Comparison of ENCODE assay signal across 17 cellular contexts in the genomic region with DNA sequence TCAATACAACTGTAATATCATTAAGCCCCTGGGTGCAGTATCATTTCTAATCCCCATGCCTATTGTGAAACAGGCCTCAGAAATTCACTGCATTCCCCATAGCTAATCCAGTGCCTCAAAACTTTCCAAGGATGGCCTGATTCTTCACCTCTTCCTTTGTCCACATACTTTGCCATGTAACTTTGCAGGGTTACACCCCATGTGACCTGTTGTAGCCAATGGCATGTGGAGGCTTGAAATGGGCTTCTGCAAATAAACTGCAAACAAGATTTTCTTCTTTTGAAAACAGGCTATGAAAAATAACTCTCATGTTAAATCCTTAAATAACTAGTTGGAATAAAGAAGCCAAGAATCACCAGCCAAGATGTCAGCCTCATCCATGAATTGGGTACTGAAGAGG.
DNase-seq lines count a peak whose midpoint lies in the region; ATAC-seq and TF ChIP-seq lines count a peak whose summit lies in the region.
"Had no signal": no experiment of that assay in that cellular context is flagged by ENCODE, and none has a peak within 500 bp of the region (broad histone marks: within the 10 kb centered on the region; RNA-seq: fewer than 3 reads in every experiment).

No MANE protein-coding gene starts in this region.

- no peak for ATAC-seq in stimulated activated naive CD8-positive, alpha-beta T cell treated with anti-CD3 and anti-CD28 coated beads, Interleukin-15, Interleukin-2, amounts not matched to agents 100 U/mL and 50 U/mL, for 24 hours
- no peak for ATAC-seq in GM18861 (IDR thresholded peaks at IDR 0.05; ENCODE audit: unreplicated experiment)
- ATAC-seq: A549; CD8-positive, alpha-beta T cell had no signal

- TF ChIP-seq RAD21 in Ishikawa (IDR thresholded peaks at IDR 0.05; ENCODE audit: low read depth): no peak

- no peak for TF ChIP-seq EP300 in Ishikawa (IDR thresholded peaks at IDR 0.05; ENCODE audit: borderline replicate concordance)

- DNase-seq in AG08395 (ENCODE audit: low spot score) (peak; percentile 3), amniotic epithelial cell (ENCODE audit: low read depth) (peak; percentile 8), iris pigment epithelial cell (ENCODE audit: low read depth) (peak; percentile 9), cerebellar nuclear complex (lab: John Stamatoyannopoulos, UW) (no peak), NCI-H146 (lab: John Stamatoyannopoulos, UW) (no peak)
- DNase-seq in stimulated activated naive CD8-positive, alpha-beta T cell treated with anti-CD3 and anti-CD28 coated beads, Interleukin-15, Interleukin-2, amounts not matched to agents 100 U/mL and 50 U/mL, for 24 hours: no peak
- DNase-seq: CD8-positive, alpha-beta T cell; COR-L47; DMS 273 treated with DMSO at 0.1 percent for 48 hours; DMS53; DND-41; EL; IMR-90; KG1 had no signal

TF ChIP-seq in Ishikawa, 13 proteins besides CTCF, POLR2A, EP300 and RAD21:
- TF ChIP-seq MAX (IDR thresholded peaks at IDR 0.05): no peak
- TF ChIP-seq USF1 (IDR thresholded peaks at IDR 0.05): peak; percentile 52
- TF ChIP-seq NFIC (IDR thresholded peaks at IDR 0.05): no peak
- TF ChIP-seq TEAD4 (IDR thresholded peaks at IDR 0.05): no peak
- no peak for TF ChIP-seq ZBTB7A (IDR thresholded peaks at IDR 0.05; ENCODE audit: low read depth)
- TF ChIP-seq, protein P1, sequence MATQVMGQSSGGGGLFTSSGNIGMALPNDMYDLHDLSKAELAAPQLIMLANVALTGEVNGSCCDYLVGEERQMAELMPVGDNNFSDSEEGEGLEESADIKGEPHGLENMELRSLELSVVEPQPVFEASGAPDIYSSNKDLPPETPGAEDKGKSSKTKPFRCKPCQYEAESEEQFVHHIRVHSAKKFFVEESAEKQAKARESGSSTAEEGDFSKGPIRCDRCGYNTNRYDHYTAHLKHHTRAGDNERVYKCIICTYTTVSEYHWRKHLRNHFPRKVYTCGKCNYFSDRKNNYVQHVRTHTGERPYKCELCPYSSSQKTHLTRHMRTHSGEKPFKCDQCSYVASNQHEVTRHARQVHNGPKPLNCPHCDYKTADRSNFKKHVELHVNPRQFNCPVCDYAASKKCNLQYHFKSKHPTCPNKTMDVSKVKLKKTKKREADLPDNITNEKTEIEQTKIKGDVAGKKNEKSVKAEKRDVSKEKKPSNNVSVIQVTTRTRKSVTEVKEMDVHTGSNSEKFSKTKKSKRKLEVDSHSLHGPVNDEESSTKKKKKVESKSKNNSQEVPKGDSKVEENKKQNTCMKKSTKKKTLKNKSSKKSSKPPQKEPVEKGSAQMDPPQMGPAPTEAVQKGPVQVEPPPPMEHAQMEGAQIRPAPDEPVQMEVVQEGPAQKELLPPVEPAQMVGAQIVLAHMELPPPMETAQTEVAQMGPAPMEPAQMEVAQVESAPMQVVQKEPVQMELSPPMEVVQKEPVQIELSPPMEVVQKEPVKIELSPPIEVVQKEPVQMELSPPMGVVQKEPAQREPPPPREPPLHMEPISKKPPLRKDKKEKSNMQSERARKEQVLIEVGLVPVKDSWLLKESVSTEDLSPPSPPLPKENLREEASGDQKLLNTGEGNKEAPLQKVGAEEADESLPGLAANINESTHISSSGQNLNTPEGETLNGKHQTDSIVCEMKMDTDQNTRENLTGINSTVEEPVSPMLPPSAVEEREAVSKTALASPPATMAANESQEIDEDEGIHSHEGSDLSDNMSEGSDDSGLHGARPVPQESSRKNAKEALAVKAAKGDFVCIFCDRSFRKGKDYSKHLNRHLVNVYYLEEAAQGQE (IDR thresholded peaks at IDR 0.05; ENCODE audit: low read depth): no peak

Comparison
In these comparisons a context has a peak if more than half of its experiments do, and no peak if none do; other contexts are left out.
1. DNase-seq: peak in AG08395 (single experiment), amniotic epithelial cell (single experiment) and iris pigment epithelial cell (single experiment); none in stimulated activated naive CD8-positive, alpha-beta T cell treated with anti-CD3 and anti-CD28 coated beads, Interleukin-15, Interleukin-2, amounts not matched to agents 100 U/mL and 50 U/mL, for 24 hours (single experiment), cerebellar nuclear complex (0 of 2) and NCI-H146 (single experiment).